1 cellular context compared by ENCODE assay signal in the genomic region with DNA sequence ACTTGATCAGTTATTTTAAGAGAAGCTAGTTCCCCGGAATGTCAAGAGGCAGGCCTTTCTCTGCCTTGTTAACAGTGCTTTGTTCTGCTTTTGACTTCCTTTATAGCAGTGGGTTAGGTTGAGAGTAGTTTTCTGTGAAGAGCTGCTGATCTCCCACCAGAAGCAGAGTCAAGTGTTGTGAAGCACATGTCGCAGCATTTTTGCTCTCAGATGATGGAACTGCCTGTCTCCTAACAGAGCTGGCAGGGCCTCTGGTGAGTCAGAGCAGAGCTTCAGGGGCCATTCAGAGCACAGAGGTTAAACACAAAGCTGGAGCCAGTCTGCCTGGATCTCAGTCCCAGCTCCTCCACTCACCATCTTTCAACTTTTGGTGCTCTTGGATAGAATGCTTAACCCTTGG.
TF ChIP-seq lines count a peak whose summit lies in the region.

No MANE protein-coding gene starts in this region.

TF ChIP-seq in HCT116, 20 proteins besides CTCF, POLR2A, EP300 and RAD21 (continued from another document):
- TF ChIP-seq REST (IDR thresholded peaks at IDR 0.05; ENCODE audit: low read depth) (no peak), EZH2 (IDR thresholded peaks at IDR 0.05) (no peak), ZNF274 (IDR thresholded peaks at IDR 0.05; ENCODE audit: low read depth, low read length) (no peak), SRF (IDR thresholded peaks at IDR 0.05; ENCODE audit: low read depth) (no peak), JUND (IDR thresholded peaks at IDR 0.05) (no peak)
TF ChIP-seq in HCT116: peak in this region for 0.
